In genomic region chr1:218945050-218945449, GRCh38 we compare ENCODE assay signal across 1 cellular context.
TF ChIP-seq lines count a peak whose summit lies in the region.

No MANE protein-coding gene starts in this region.

TF ChIP-seq in HepG2, 621 proteins besides CTCF, POLR2A, EP300 and RAD21 (continued from another document):
- TF ChIP-seq ZBTB26 (CRISPR knock-in tag; IDR thresholded peaks at IDR 0.05; ENCODE audit: borderline replicate concordance) = no peak
- TF ChIP-seq MAFK (conservative IDR thresholded peaks at IDR 0.05 in 1 of 2, IDR thresholded peaks at IDR 0.05 in 1 of 2; ENCODE audit: low read length in 2 of 2) = peak; percentile 95 to 96
- peak; percentile 74 for TF ChIP-seq NFE2L2 (IDR thresholded peaks at IDR 0.05; ENCODE audit: low read length)
- TF ChIP-seq MAFF (IDR thresholded peaks at IDR 0.05; ENCODE audit: low read depth, low read length) = peak; percentile 96
